1 cellular context compared by ENCODE assay signal in the genomic region with DNA sequence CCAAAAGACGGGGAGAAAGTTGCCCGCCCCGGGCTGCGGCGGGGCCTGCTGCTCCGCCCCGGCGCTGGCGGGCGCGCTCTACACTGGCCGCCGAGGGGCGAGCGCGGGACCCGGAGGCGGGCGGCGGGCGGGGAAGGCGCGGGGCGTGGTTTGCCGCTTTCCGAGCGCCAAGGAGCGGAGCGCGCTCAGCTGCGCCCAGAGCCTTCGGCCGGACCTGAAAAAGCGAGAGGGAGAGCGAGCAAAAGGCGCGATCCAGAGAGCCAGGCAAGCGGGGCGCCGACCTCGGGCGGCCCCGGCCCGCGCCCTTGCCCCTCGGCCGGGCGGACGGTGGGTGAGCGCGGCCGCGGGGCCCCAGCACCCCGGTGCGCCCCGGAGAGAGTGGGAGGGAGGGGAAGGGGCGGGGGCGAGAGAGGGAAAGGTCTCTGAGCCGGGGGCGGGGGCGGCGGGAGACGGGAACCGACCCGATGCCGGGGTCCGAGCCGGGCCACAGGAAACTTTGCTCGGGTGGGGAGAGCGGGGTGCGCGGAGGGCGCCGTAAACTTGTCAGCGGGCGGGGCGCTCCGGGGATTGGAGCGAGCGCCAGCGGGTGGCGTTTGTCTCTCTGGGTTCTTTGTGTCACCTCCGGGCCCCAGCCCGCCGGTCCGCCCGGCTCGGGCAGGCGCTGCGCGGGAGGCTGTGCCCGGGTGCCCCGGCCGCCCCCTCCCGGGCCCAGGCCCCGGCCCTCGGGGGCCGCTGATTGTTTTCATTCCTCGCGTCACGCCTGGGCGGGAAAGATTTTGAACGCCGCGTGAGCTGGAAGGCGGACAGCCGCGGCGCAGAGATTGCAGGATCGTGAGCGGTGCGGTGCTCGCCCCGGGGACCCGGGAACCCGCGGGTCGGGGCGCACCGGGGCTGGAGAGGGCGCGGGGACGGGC.
TF ChIP-seq lines count a peak whose summit lies in the region.

Gene SYNE2, plus strand, starts transcription at position 188 of the 914 bp plus-strand sequence. CDS start 56,145 bp downstream, outside the sequence.

TF ChIP-seq in SK-N-SH treated with all-trans-retinoic acid at 6 μM for 48 hours, 23 proteins besides CTCF, POLR2A, EP300 and RAD21 (continued from another document):
- no peak for TF ChIP-seq TSHZ2 (CRISPR knock-in tag; IDR thresholded peaks at IDR 0.05)
